22 cellular contexts compared by ENCODE assay signal in the genomic region with DNA sequence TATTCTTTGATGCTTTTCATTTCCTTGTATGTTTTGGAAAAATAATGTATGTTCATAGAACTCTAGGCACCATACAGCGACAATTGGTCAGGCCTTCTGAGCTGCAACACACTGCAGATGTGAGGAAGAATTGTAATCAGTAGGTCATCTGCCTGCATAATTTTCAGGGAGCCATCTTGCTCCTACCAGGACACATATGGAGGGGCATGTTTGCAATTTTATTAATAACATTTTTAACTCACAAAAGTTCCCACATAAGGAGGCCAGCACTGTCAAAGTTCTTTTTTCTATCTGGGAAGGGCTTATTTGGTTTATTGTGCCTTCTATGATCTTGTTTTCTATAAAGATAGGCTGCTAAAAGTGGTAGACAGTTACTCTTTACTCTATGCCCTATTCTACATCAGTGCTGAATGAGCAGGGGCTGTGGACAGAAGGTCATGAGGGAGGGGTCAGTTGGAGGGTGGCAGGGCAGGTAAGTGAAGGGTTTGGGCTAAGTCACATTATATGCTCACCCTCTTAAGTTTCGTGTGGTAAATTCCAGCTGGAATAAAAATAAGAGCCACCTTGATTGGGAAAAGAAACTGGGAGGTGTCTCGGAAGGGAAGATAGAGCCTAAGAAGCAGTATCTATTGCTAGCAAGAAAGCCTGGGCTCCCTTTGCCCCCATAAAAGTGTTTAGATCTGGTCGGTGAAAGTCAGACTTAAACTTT.
"Had no signal": no experiment of that assay in that cellular context is flagged by ENCODE, and none has a peak within 500 bp of the region (broad histone marks: within the 10 kb centered on the region; RNA-seq: fewer than 3 reads in every experiment).

No MANE protein-coding gene starts in this region.

- H3K27me3 ChIP-seq: dorsolateral prefrontal cortex, esophagus squamous epithelium, gastrocnemius medialis, heart right ventricle, left lung had no signal

- H3K4me3 Mint-ChIP-seq: naive thymus-derived CD4-positive, alpha-beta T cell had no signal

- H3K9me3 ChIP-seq: esophagus squamous epithelium, gastrocnemius medialis, heart right ventricle, left lung, lower lobe of right lung had no signal

- ATAC-seq: esophagus mucosa; gastrocnemius medialis; heart right ventricle; left cardiac atrium; left lung; left ventricle myocardium superior; lower lobe of right lung; naive thymus-derived CD4-positive, alpha-beta T cell had no signal

- H3K36me3 ChIP-seq: esophagus squamous epithelium, gastrocnemius medialis, heart right ventricle, left lung, lower lobe of right lung had no signal

- H3K27me3 Mint-ChIP-seq: naive thymus-derived CD4-positive, alpha-beta T cell had no signal

- H3K4me3 ChIP-seq: coronary artery, dorsolateral prefrontal cortex, esophagus squamous epithelium, gastrocnemius medialis, heart right ventricle, left lung, lower lobe of right lung had no signal

- H3K27ac ChIP-seq: coronary artery, epithelial cell of prostate, esophagus squamous epithelium, gastrocnemius medialis, left lung, lower lobe of right lung had no signal

- DNase-seq: dermis blood vessel endothelial cell; dorsolateral prefrontal cortex; effector CD4-positive, alpha-beta T cell; effector memory CD4-positive, alpha-beta T cell; esophagus squamous epithelium; foreskin fibroblast; foreskin melanocyte; gastrocnemius medialis; glutamatergic neuron; head of caudate nucleus; heart right ventricle; hippocampal formation; left cardiac atrium; left lung; left ventricle myocardium superior; lower lobe of right lung; mesendoderm; midbrain; naive thymus-derived CD4-positive, alpha-beta T cell had no signal

- H3K4me1 ChIP-seq: left lung had no signal
